ENCODE assay signal across 16 cellular contexts in the genomic region with DNA sequence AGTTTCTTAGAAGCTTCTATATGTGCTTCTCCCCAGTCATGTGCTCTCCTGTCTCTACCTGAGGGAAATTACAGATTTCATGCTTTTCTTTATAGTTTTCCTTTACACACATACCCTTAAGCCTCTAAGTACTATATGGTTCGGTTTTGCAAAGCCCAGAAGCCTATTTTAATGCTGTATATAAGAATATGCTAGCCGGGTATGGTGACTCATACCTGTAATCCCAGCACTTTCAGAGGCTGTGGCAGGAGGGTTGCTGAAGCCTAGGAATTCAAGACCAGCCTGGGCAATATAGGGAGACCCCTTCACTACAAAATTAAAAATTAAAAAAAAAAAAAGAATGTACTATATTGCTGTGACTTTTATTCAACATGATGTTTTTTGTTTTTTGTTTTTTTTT.
"Had no signal": no experiment of that assay in that cellular context is flagged by ENCODE, and none has a peak within 500 bp of the region (broad histone marks: within the 10 kb centered on the region; RNA-seq: fewer than 3 reads in every experiment).

No MANE protein-coding gene starts in this region.

- H3K4me3 Mint-ChIP-seq: activated CD8-positive, alpha-beta T cell treated with anti-CD3 and anti-CD28 coated beads for 36 hours; activated naive CD8-positive, alpha-beta T cell; immature natural killer cell; nephron progenitor cell had no signal

- ATAC-seq: activated CD8-positive, alpha-beta T cell treated with anti-CD3 and anti-CD28 coated beads for 36 hours; esophagus mucosa; left colon had no signal

- DNase-seq: activated CD4-positive, alpha-beta T cell treated with anti-CD3 and anti-CD28 coated beads for 4 hours; activated CD8-positive, alpha-beta T cell treated with anti-CD3 and anti-CD28 coated beads for 36 hours; aorta; glutamatergic neuron; immature natural killer cell; left colon; nephron progenitor cell; stimulated activated CD4-positive, alpha-beta T cell treated with anti-CD3 and anti-CD28 coated beads, Interleukin-15, amount 100 ng/mL, for 24 hours; stimulated activated CD4-positive, alpha-beta T cell treated with anti-CD3 and anti-CD28 coated beads, Interleukin-4, amount 100 ng/mL, for 4 hours; stomach; T1000; WERI-Rb-1 had no signal

- H3K9me3 ChIP-seq: breast epithelium, stomach, thoracic aorta had no signal

- H3K27me3 Mint-ChIP-seq: activated CD8-positive, alpha-beta T cell treated with anti-CD3 and anti-CD28 coated beads for 36 hours; activated naive CD8-positive, alpha-beta T cell had no signal

- H3K27ac Mint-ChIP-seq: activated naive CD8-positive, alpha-beta T cell; nephron progenitor cell had no signal

- H3K36me3 ChIP-seq: breast epithelium, WERI-Rb-1 had no signal

- H3K27me3 ChIP-seq: breast epithelium, stomach had no signal

- H3K9me3 Mint-ChIP-seq: activated CD8-positive, alpha-beta T cell treated with anti-CD3 and anti-CD28 coated beads for 36 hours; immature natural killer cell had no signal

- H3K4me3 ChIP-seq: breast epithelium, stomach, thoracic aorta had no signal

- H3K27ac ChIP-seq: stomach, thoracic aorta, WERI-Rb-1 had no signal
